In genomic region chr10:60139290-60139689, GRCh38 we compare ENCODE assay signal across 16 cellular contexts.
DNase-seq lines count a peak whose midpoint lies in the region; ATAC-seq and TF ChIP-seq lines count a peak whose summit lies in the region.
"Had no signal": no experiment of that assay in that cellular context is flagged by ENCODE, and none has a peak within 500 bp of the region (broad histone marks: within the 10 kb centered on the region; RNA-seq: fewer than 3 reads in every experiment).

No MANE protein-coding gene starts in this region.

- H3K27ac ChIP-seq in ACC112 (ENCODE audit: low read depth, low read length) (no peak overlapping the region), HUES6 (ENCODE audit: low read depth, low read length) (peak overlapping the region; percentile 85), epithelial cell of prostate (peak overlapping the region; percentile 52), ovary (no peak overlapping the region), MM.1S (ENCODE audit: low read length) (no peak overlapping the region)
- H3K27ac ChIP-seq: upper lobe of left lung had no signal

- intact Hi-C loops in ovary (cut with DNase I): no loop called here

- H2AFZ ChIP-seq in ACC112 (ENCODE audit: low read length, unreplicated experiment): no peak overlapping the region
- H2AFZ ChIP-seq in MM.1S (ENCODE audit: low read length): no peak overlapping the region

- H3K9ac ChIP-seq in HUES6 (ENCODE audit: low read length): peak overlapping the region; percentile 88
- H3K9ac ChIP-seq in MM.1S (ENCODE audit: low read length): no peak overlapping the region

- DNase-seq in epithelial cell of prostate (ENCODE audit: low read depth, low spot score): no peak
- no peak for DNase-seq in ovary
- DNase-seq in MM.1S: no peak
- DNase-seq in nucleus accumbens (lab: John Stamatoyannopoulos, UW): no peak
- DNase-seq in dermis blood vessel endothelial cell: no peak
- DNase-seq: activated CD4-positive, alpha-beta T cell treated with anti-CD3 and anti-CD28 coated beads for 4 hours; activated naive CD4-positive, alpha-beta T cell treated with anti-CD3 and anti-CD28 coated beads, Interleukin-2, amount 50 U/mL, for 16 hours; BE2C; caudate nucleus; NCI-H2171; SIG-M5; T1000; upper lobe of left lung had no signal

- H3K36me3 ChIP-seq in ACC112 (ENCODE audit: insufficient read depth, low read length): no peaks in the 10 kb centered on the region
- H3K36me3 ChIP-seq in HUES6 (ENCODE audit: control insufficient read depth, insufficient read depth, low read length): no peaks in the 10 kb centered on the region; the same call in 1 of the 2 replicates
- no peaks in the 10 kb centered on the region for H3K36me3 ChIP-seq in ovary
- no peaks in the 10 kb centered on the region for H3K36me3 ChIP-seq in MM.1S (replicated peaks; ENCODE audit: insufficient read depth, low read length)
- H3K36me3 ChIP-seq: BE2C, upper lobe of left lung had no signal

- H3K27me3 ChIP-seq in ACC112 (ENCODE audit: insufficient read depth, low read length) (no peaks in the 10 kb centered on the region), HUES6 (ENCODE audit: control insufficient read depth, insufficient read depth, low read length) (no peaks in the 10 kb centered on the region), ovary (no peaks in the 10 kb centered on the region), MM.1S (replicated peaks; ENCODE audit: insufficient read depth, low read length) (no peaks in the 10 kb centered on the region)
- H3K27me3 ChIP-seq: BE2C, upper lobe of left lung had no signal

- TF ChIP-seq CTCF in ovary (IDR thresholded peaks at IDR 0.05): no peak
- no peak for TF ChIP-seq CTCF in MM.1S (IDR thresholded peaks at IDR 0.05; ENCODE audit: low read length)

- no peak for TF ChIP-seq EP300 in ovary (IDR thresholded peaks at IDR 0.05)

- H3K4me2 ChIP-seq in MM.1S (ENCODE audit: low read depth, low read length): no peak overlapping the region

- 62 to 70% (median 66%) methylated on average over 3 of the region's 3 CpGs for WGBS in ovary, 3 donors

- H3K79me2 ChIP-seq in ACC112 (ENCODE audit: control insufficient read depth, insufficient read depth, low read length, unreplicated experiment) (no peaks in the 10 kb centered on the region), MM.1S (ENCODE audit: low read length) (no peaks in the 10 kb centered on the region)

- H3F3A ChIP-seq in MM.1S (ENCODE audit: insufficient read depth, low read length): 0 out of 2 replicates have a peak, but pooled peaks cover 3% of the 10 kb centered on the region

- H3K9me3 ChIP-seq in HUES6 (ENCODE audit: control insufficient read depth, insufficient read depth, low read depth, low read length) (no peaks in the 10 kb centered on the region), ovary (no peaks in the 10 kb centered on the region), MM.1S (replicated peaks; ENCODE audit: insufficient read depth, low read length) (no peaks in the 10 kb centered on the region)
- H3K9me3 ChIP-seq: BE2C, upper lobe of left lung had no signal

- H3K4me1 ChIP-seq in ACC112 (ENCODE audit: control insufficient read depth, insufficient read depth, low read length, unreplicated experiment) (peaks cover 26% of the 10 kb centered on the region), HUES6 (ENCODE audit: control insufficient read depth, insufficient read depth, low read length) (peaks cover 30% of the 10 kb centered on the region), ovary (ENCODE audit: insufficient read depth) (no peaks in the 10 kb centered on the region), MM.1S (ENCODE audit: low read length) (peaks cover 29% of the 10 kb centered on the region)
- H3K4me1 ChIP-seq: BE2C had no signal

- ATAC-seq in HG03565 (IDR thresholded peaks at IDR 0.05; ENCODE audit: unreplicated experiment): no peak

- H3K9me2 ChIP-seq in MM.1S (replicated peaks; ENCODE audit: insufficient read depth, low read length): no peaks in the 10 kb centered on the region

- H3K4me3 ChIP-seq in ACC112 (ENCODE audit: low read depth, low read length): peak overlapping the region; percentile 49; the same call in 1 of the 2 replicates
- H3K4me3 ChIP-seq in HUES6 (ENCODE audit: low read depth, low read length): peak overlapping the region; percentile 67
- peak overlapping the region; percentile 35 for H3K4me3 ChIP-seq in ovary
- no peak overlapping the region for H3K4me3 ChIP-seq in MM.1S (ENCODE audit: low read length)
- H3K4me3 ChIP-seq: upper lobe of left lung had no signal

- H4K20me1 ChIP-seq in MM.1S (ENCODE audit: insufficient read depth, low read length): no peaks in the 10 kb centered on the region

- no peak for TF ChIP-seq POLR2A in ovary (IDR thresholded peaks at IDR 0.05)

Comparison
In these comparisons a context has a peak if more than half of its experiments do, and no peak if none do; other contexts are left out.
1. H3K27ac ChIP-seq: peak in HUES6 (single experiment) and epithelial cell of prostate (single experiment); none in ACC112 (single experiment), ovary (0 of 2) and MM.1S (single experiment).